ENCODE assay signal across 28 cellular contexts in the genomic region with DNA sequence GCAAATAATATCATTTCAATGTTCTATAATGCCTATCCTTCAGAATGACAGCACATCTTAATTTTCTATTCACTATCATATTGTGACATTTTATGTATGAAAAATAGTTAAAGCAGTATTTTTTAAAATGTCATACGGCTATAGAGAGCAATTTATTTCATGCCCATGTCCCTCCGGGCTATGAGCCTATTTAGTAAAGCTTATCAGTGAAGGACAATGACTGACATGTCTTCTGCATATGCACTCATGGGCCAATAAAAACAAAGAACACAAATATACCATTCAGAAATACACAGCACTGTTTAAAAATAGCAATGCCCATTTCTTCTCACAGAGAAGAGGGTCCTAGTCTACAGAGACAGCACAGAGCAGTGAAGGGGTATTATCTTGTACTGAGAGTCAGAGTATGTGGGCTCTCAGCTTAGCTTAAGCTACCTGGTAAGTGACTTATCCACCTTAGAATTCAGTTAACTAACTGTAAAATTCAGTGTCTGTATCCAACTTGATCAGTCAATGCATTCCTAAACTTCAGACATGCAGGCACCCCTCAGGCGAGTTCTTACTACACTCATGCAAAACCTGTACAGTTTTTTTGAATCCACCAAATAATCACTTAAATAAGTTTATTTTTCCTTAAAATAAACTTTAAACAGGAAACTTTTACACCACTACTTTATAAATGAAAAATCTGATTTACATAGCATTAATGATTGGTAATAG. TPM values are rescaled to one million over a fixed set of nuclear protein-coding genes. Genes with fewer than 3 reads are reported as not detected.
A peak's percentile ranks its signal among the peaks of the same experiment; 100 is the strongest.
DNase-seq lines count a peak whose midpoint lies in the region; ATAC-seq and TF ChIP-seq lines count a peak whose summit lies in the region.
"Had no signal": no experiment of that assay in that cellular context is flagged by ENCODE, and none has a peak within 500 bp of the region (broad histone marks: within the 10 kb centered on the region; RNA-seq: fewer than 3 reads in every experiment).

No MANE protein-coding gene starts in this region.

- no peaks in the 10 kb centered on the region for H3F3A ChIP-seq in neural cell (ENCODE audit: insufficient read depth, low read length, poor library complexity, severe bottlenecking)

- H3K9me3 ChIP-seq in cardiac muscle cell (ENCODE audit: low read depth) (no peaks in the 10 kb centered on the region), heart right ventricle (no peaks in the 10 kb centered on the region), neural cell (ENCODE audit: low read length) (no peaks in the 10 kb centered on the region)
- H3K9me3 ChIP-seq: MG63, SJCRH30 had no signal

- ATAC-seq in heart right ventricle (no peak), HG02571 (IDR thresholded peaks at IDR 0.05; ENCODE audit: unreplicated experiment) (no peak)
- ATAC-seq: CD8-positive, alpha-beta T cell; HepG2; PC-3 had no signal

- H4K20me1 ChIP-seq in neural cell (ENCODE audit: insufficient read depth): no peaks in the 10 kb centered on the region

- H3K27me3 ChIP-seq in cardiac muscle cell (no peaks in the 10 kb centered on the region), heart right ventricle (no peaks in the 10 kb centered on the region), neural cell (ENCODE audit: insufficient read depth, low read depth, low read length) (no peaks in the 10 kb centered on the region)
- H3K27me3 ChIP-seq: MG63, SJCRH30 had no signal

- H3K4me3 ChIP-seq in cardiac muscle cell: no peak overlapping the region
- H3K4me3 ChIP-seq in heart right ventricle: no peak overlapping the region
- H3K4me3 ChIP-seq in neural cell (ENCODE audit: low read length): no peak overlapping the region
- H3K4me3 ChIP-seq: MG63, SJCRH30 had no signal

- no peak overlapping the region for H2AFZ ChIP-seq in neural cell (ENCODE audit: low read depth, low read length)

- peaks cover 52% of the 10 kb centered on the region for H3K4me1 ChIP-seq in cardiac muscle cell (ENCODE audit: low read depth)
- peaks cover 9 to 97% (median 58%) of the 10 kb centered on the region in 9 donors for H3K4me1 ChIP-seq in heart right ventricle
- H3K4me1 ChIP-seq: SJCRH30 had no signal

- no peak overlapping the region for H3K9ac ChIP-seq in neural cell (ENCODE audit: low read length)

- 37 to 51% methylated on average over 3 of the region's 3 CpGs for WGBS in heart right ventricle, 2 donors

- H3K36me3 ChIP-seq in cardiac muscle cell (no peaks in the 10 kb centered on the region), heart right ventricle (no peaks in the 10 kb centered on the region), neural cell (ENCODE audit: insufficient read depth, low read length) (no peaks in the 10 kb centered on the region)
- H3K36me3 ChIP-seq: MG63, SJCRH30 had no signal

- no peak overlapping the region for H3K4me2 ChIP-seq in neural cell (ENCODE audit: low read length)

- TF ChIP-seq RAD21 in neural cell (conservative IDR thresholded peaks at IDR 0.05): no peak

- DNase-seq in cardiac muscle cell (ENCODE audit: low read depth in 1 of 2, low spot score in 1 of 2) (no peak), heart right ventricle (no peak), NCI-H82 (lab: John Stamatoyannopoulos, UW) (peak; percentile 75), SK-MEL-5 (ENCODE audit: low read depth, low spot score) (peak; percentile 67), NCI-H748 (lab: John Stamatoyannopoulos, UW; ENCODE audit: unreplicated experiment) (no peak), HT-29 (ENCODE audit: low spot score) (no peak)
- DNase-seq: CD8-positive, alpha-beta T cell; DMS 273 treated with DMSO at 0.1 percent for 48 hours; DMS79; EL; GDM1; H7; KBM-7; MG63; NCI-H1105 treated with DMSO at 0.1 percent for 48 hours; NCI-H146; NCI-H1930; NCI-H2107; NCI-H446; NCI-H524 treated with DMSO at 0.1 percent for 48 hours; PC-3; SJCRH30 had no signal

- in situ Hi-C loops in SK-MEL-5 (cut with HindIII; ENCODE audit: low pct_unique_long_range_greater_than_20kb, low sequenced_read_pairs): no loop called here

- H3K79me2 ChIP-seq in neural cell (replicated peaks; ENCODE audit: insufficient read depth, low read length): peaks cover 17% of the 10 kb centered on the region

- TF ChIP-seq CTCF in cardiac muscle cell (IDR thresholded peaks at IDR 0.05; ENCODE audit: low read depth, low read length) (no peak), heart right ventricle (IDR thresholded peaks at IDR 0.05) (no peak), neural cell (IDR thresholded peaks at IDR 0.05; ENCODE audit: poor library complexity, severe bottlenecking) (no peak)

- peak overlapping the region; percentile 24 for H3K27ac ChIP-seq in cardiac muscle cell
- H3K27ac ChIP-seq in heart right ventricle: no peak overlapping the region
- H3K27ac ChIP-seq in neural cell (ENCODE audit: low read length): no peak overlapping the region
- H3K27ac ChIP-seq: 22Rv1, C4-2B, HL-60, SJCRH30 had no signal

- peak; percentile 27 for TF ChIP-seq EP300 in neural cell (conservative IDR thresholded peaks at IDR 0.05; ENCODE audit: poor library complexity, severe bottlenecking)

- intact Hi-C loops in heart right ventricle (cut with DNase I): no loop called here

- no peaks in the 10 kb centered on the region for H3K9me2 ChIP-seq in neural cell (ENCODE audit: insufficient read depth, low read length)

TF ChIP-seq in neural cell, 6 proteins besides CTCF, POLR2A, EP300 and RAD21:
- no peak for TF ChIP-seq TAF1 (IDR thresholded peaks at IDR 0.05; ENCODE audit: low read depth)
- no peak for TF ChIP-seq SMC3 (conservative IDR thresholded peaks at IDR 0.05; ENCODE audit: poor library complexity)
- TF ChIP-seq MXI1 (conservative IDR thresholded peaks at IDR 0.05; ENCODE audit: poor library complexity, severe bottlenecking): no peak
- no peak for TF ChIP-seq EZH2 (IDR thresholded peaks at IDR 0.05; ENCODE audit: borderline replicate concordance, insufficient read depth, low read length, poor library complexity, severe bottlenecking)
- no peak for TF ChIP-seq POLR2AphosphoS5 (IDR thresholded peaks at IDR 0.05)
- no peak for TF ChIP-seq REST (IDR thresholded peaks at IDR 0.05; ENCODE audit: borderline replicate concordance)

RNA-seq across cellular contexts. Expression of gene GOLIM4, which starts 9.0 kb away (rescaled TPM):
- total RNA-seq in cardiac muscle cell (149 and 210 TPM in 2 replicates), heart right ventricle (100 to 1,000 TPM in 1 of 10 donors, 10 to 100 TPM in 9; 56.6 to 103 (median 77.3) TPM)
- polyA plus RNA-seq in cardiac muscle cell (61.9 and 73.3 TPM in 2 replicates), heart right ventricle (10 to 100 TPM; 18.8 to 38.0 TPM), neural cell (1.9 and 3.2 TPM in 2 replicates)
- total RNA-seq in SK-MEL-5 (2014; rRNA removed; shearing (Covaris generic)): 17.5 and 24.4 TPM in 2 replicates
- 10.0 and 12.6 TPM in 2 replicates for polyA plus RNA-seq in SK-MEL-5 (2015; cell fraction: cytosol; rRNA removed)
- 7.7 and 9.5 TPM in 2 replicates for polyA plus RNA-seq in SK-MEL-5 (2015; cell fraction: nucleus; rRNA removed)
- polyA minus RNA-seq in neural cell: 10.7 and 11.3 TPM in 2 replicates
- 20.2 and 21.4 TPM in 2 replicates for total RNA-seq in HT-29 (2014; rRNA removed; shearing (Covaris generic))

Comparison
In these comparisons a context has a peak if more than half of its experiments do, and no peak if none do; other contexts are left out.
1. DNase-seq: peak in NCI-H82 (single experiment) and SK-MEL-5 (single experiment); none in cardiac muscle cell (0 of 2), heart right ventricle (0 of 2), NCI-H748 (single experiment) and HT-29 (single experiment).